ENCODE assay signal across 8 cellular contexts in the genomic region with DNA sequence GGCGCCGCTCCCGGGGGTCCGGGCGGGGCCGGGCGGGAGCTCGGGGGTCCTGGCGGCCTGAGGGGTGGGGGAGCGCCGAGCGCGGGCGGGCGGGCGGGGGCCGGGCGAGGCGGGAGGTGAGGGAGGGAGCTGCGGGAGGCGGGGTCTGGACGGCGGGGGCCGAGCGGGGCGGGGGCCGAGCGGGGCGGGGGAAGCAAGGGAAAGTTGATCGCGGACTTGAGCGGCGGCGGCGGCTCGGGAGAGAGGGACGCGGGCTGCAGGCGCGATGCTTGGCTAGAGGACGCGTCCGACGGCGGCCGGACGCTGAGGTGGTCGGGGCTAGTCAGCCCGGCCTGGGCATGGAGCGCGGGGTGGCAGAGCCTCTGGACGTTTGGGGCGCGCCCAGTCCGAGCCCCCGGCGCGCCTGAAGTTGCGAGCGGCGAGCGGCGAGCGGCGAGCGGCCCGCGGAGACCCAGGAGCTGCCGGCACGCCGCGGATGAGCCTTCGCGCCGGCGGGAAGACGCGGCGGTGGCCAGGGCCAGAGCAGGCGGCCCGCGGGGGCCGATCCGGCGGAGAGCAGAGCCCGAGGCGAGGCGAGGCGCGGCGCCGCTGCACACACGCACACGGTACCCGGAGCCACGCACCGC.
A peak's percentile ranks its signal among the peaks of the same experiment; 100 is the strongest.
DNase-seq lines count a peak whose midpoint lies in the region; ATAC-seq and TF ChIP-seq lines count a peak whose summit lies in the region.

Gene CDH23, plus strand, starts transcription at position 207 of the 626 bp plus-strand sequence. CDS start 42,912 bp downstream, outside the sequence.

- peaks cover 29% of the 10 kb centered on the region for H3K27me3 ChIP-seq in muscle layer of duodenum (ENCODE audit: low read depth, low read length)

- H3K4me3 ChIP-seq in choroid plexus epithelial cell (ENCODE audit: low read depth, low read length), result peak within 1 kb of the TSS; percentile 33
- peak within 1 kb of the TSS; percentile 46 to 68 for H3K4me3 ChIP-seq in muscle layer of duodenum (ENCODE audit: low read depth in 1 of 2, low read length in 2 of 2)

- ATAC-seq in HG03045 (IDR thresholded peaks at IDR 0.05; ENCODE audit: unreplicated experiment), result no peak
- ATAC-seq in HG03097 (IDR thresholded peaks at IDR 0.05; ENCODE audit: low FRiP score, unreplicated experiment), result no peak
- no peak for ATAC-seq in GM21619 (IDR thresholded peaks at IDR 0.05; ENCODE audit: unreplicated experiment)

- H3K36me3 ChIP-seq in ES-I3 (ENCODE audit: insufficient read depth, low read length) (no peaks in the 10 kb centered on the region), muscle layer of duodenum (ENCODE audit: control insufficient read depth in 1 of 2, insufficient read depth in 2 of 2, low read length in 2 of 2) (no peaks in the 10 kb centered on the region)

- peaks cover 11% of the 10 kb centered on the region; the same call in 1 of the 2 replicates for H3K4me1 ChIP-seq in ES-I3 (ENCODE audit: insufficient read depth, low read length)
- H3K4me1 ChIP-seq in muscle layer of duodenum (ENCODE audit: control insufficient read depth in 1 of 2, insufficient read depth in 2 of 2, low read length in 2 of 2), result peaks cover 0 to 17% of the 10 kb centered on the region in 2 donors

- DNase-seq in NCI-H146 treated with DMSO at 0.1 percent for 48 hours (lab: John Stamatoyannopoulos, UW; ENCODE audit: unreplicated experiment), result peak; percentile 26
- no peak for DNase-seq in choroid plexus epithelial cell (ENCODE audit: low read depth)
- DNase-seq in NCI-H2107 (lab: John Stamatoyannopoulos, UW), result no peak

- H3K9me3 ChIP-seq in ES-I3 (ENCODE audit: control insufficient read depth, insufficient read depth, low read length) (no peaks in the 10 kb centered on the region), muscle layer of duodenum (ENCODE audit: control insufficient read depth in 1 of 2, low read length in 2 of 2) (no peaks in the 10 kb centered on the region)

- H3K27ac ChIP-seq in muscle layer of duodenum (ENCODE audit: low read length), result no peak within 1 kb of the TSS

- no peak for TF ChIP-seq CTCF in choroid plexus epithelial cell (conservative IDR thresholded peaks at IDR 0.05; ENCODE audit: low read depth, low read length)

- H3K9ac ChIP-seq in ES-I3 (ENCODE audit: low read depth, low read length), result peak within 1 kb of the TSS; percentile 60
